Comparison of ENCODE assay signal across 14 cellular contexts in the genomic region with DNA sequence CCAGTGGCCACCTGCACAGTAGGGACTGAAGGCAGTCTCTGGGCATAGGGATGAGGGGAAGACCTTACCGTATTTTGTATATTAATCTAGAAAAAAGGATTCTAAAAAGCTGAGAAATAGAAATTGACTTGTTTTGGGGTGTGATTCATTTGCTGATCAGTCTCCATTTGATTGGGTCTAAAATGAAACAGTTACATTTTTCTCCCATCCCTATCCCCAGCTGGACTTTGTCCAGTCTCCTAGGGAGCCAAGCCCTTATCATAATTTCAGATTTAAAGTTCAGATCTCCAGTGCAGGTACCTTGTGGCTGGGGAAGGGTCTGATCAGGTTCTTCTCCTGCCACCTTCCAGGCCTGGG.
DNase-seq lines count a peak whose midpoint lies in the region; ATAC-seq and TF ChIP-seq lines count a peak whose summit lies in the region.
"Had no signal": no experiment of that assay in that cellular context is flagged by ENCODE, and none has a peak within 500 bp of the region (broad histone marks: within the 10 kb centered on the region; RNA-seq: fewer than 3 reads in every experiment).

No MANE protein-coding gene starts in this region.

- DNase-seq in Peyer's patch (peak in 1 of 3 donors; percentile 10), esophagus muscularis mucosa (ENCODE audit: extremely low spot score) (no peak), substantia nigra (lab: John Stamatoyannopoulos, UW) (no peak), thyroid gland (no peak), ovary (no peak), NCI-H524 (lab: John Stamatoyannopoulos, UW) (no peak)
- DNase-seq: activated CD4-positive, alpha-beta T cell treated with anti-CD3 and anti-CD28 coated beads for 36 hours; activated CD8-positive, alpha-beta memory T cell treated with anti-CD3 and anti-CD28 coated beads, Interleukin-2, amount 50 U/mL, for 4 hours; activated naive CD4-positive, alpha-beta T cell treated with Interleukin-2 at 50 U/mL for 16 hours; NCI-H146; stimulated activated CD4-positive, alpha-beta T cell treated with anti-CD3 and anti-CD28 coated beads, Interleukin-2, amount 100 ng/mL, for 24 hours; T-helper 2 cell had no signal

- TF ChIP-seq CTCF in Peyer's patch (IDR thresholded peaks at IDR 0.05) (no peak), esophagus muscularis mucosa (IDR thresholded peaks at IDR 0.05) (no peak), thyroid gland (IDR thresholded peaks at IDR 0.05) (no peak), ovary (IDR thresholded peaks at IDR 0.05) (no peak)

- ATAC-seq in GM21367 (IDR thresholded peaks at IDR 0.05; ENCODE audit: unreplicated experiment), result no peak
- ATAC-seq: activated CD4-positive, alpha-beta T cell treated with anti-CD3 and anti-CD28 coated beads for 36 hours had no signal

- no peak for TF ChIP-seq POLR2A in Peyer's patch (IDR thresholded peaks at IDR 0.05)
- no peak for TF ChIP-seq POLR2A in esophagus muscularis mucosa (IDR thresholded peaks at IDR 0.05; ENCODE audit: low read depth)
- TF ChIP-seq POLR2A in thyroid gland (IDR thresholded peaks at IDR 0.05), result no peak
- no peak for TF ChIP-seq POLR2A in ovary (IDR thresholded peaks at IDR 0.05)

- WGBS in esophagus muscularis mucosa, result 48% methylated on average over 1 of the region's 1 CpG
- WGBS in thyroid gland, 2 donors, result 79 to 82% methylated on average over 1 of the region's 1 CpG
- WGBS in ovary, 3 donors, result 57 to 68% (median 59%) methylated on average over 1 of the region's 1 CpG

- no peak overlapping the region for H3K9ac ChIP-seq in muscle layer of colon (ENCODE audit: low read length)

- no peak overlapping the region for H3K4me3 ChIP-seq in Peyer's patch
- H3K4me3 ChIP-seq in esophagus muscularis mucosa, result no peak overlapping the region
- H3K4me3 ChIP-seq in muscle layer of colon (ENCODE audit: low read depth in 1 of 2, low read length in 2 of 2), result no peak overlapping the region
- no peak overlapping the region for H3K4me3 ChIP-seq in thyroid gland (replicated peaks in 1 of 3)
- no peak overlapping the region for H3K4me3 ChIP-seq in ovary

- intact Hi-C loops in esophagus muscularis mucosa (cut with DNase I) (no loop called here), thyroid gland (cut with DNase I) (no loop called here), ovary (cut with DNase I) (no loop called here)

- TF ChIP-seq EP300 in esophagus muscularis mucosa (IDR thresholded peaks at IDR 0.05), result no peak
- TF ChIP-seq EP300 in ovary (IDR thresholded peaks at IDR 0.05), result no peak

- no peaks in the 10 kb centered on the region for H3K9me3 ChIP-seq in Peyer's patch
- H3K9me3 ChIP-seq in esophagus muscularis mucosa, result no peaks in the 10 kb centered on the region
- H3K9me3 ChIP-seq in muscle layer of colon (ENCODE audit: low read length), result no peaks in the 10 kb centered on the region
- H3K9me3 ChIP-seq in thyroid gland, result no peaks in the 10 kb centered on the region
- no peaks in the 10 kb centered on the region for H3K9me3 ChIP-seq in ovary

- H3K27ac ChIP-seq in Peyer's patch (peak overlapping the region in 3 of 4 donors; percentile 17 to 72 (median 59)), esophagus muscularis mucosa (replicated peaks in 1 of 4) (peak overlapping the region; percentile 86 to 95 (median 86)), muscle layer of colon (ENCODE audit: low read depth, low read length) (peak overlapping the region; percentile 87), substantia nigra (ENCODE audit: low read depth, low read length, poor library complexity, severe bottlenecking) (peak overlapping the region; percentile 100), thyroid gland (peak overlapping the region in 1 of 3 donors; percentile 48), ovary (peak overlapping the region in 1 of 2 donors; percentile 2)

- no peaks in the 10 kb centered on the region for H3K27me3 ChIP-seq in Peyer's patch
- no peaks in the 10 kb centered on the region for H3K27me3 ChIP-seq in esophagus muscularis mucosa
- H3K27me3 ChIP-seq in muscle layer of colon (ENCODE audit: control insufficient read depth in 1 of 2, insufficient read depth in 2 of 2, low read length in 2 of 2), result no peaks in the 10 kb centered on the region
- H3K27me3 ChIP-seq in thyroid gland, result no peaks in the 10 kb centered on the region
- H3K27me3 ChIP-seq in ovary, result no peaks in the 10 kb centered on the region

- H3K4me1 ChIP-seq in Peyer's patch (peaks cover 0 to 65% (median 2%) of the 10 kb centered on the region in 4 donors), esophagus muscularis mucosa (peaks cover 88 to 100% (median 99%) of the 10 kb centered on the region in 4 donors), muscle layer of colon (ENCODE audit: insufficient read depth, low read length) (peaks cover 90% of the 10 kb centered on the region), thyroid gland (peaks cover 44 to 75% of the 10 kb centered on the region in 2 donors), ovary (ENCODE audit: insufficient read depth) (peaks cover 17% of the 10 kb centered on the region)

- H3K36me3 ChIP-seq in Peyer's patch, result peaks cover 0 to 14% (median 0%) of the 10 kb centered on the region in 3 donors
- H3K36me3 ChIP-seq in esophagus muscularis mucosa, result peaks cover 8 to 36% (median 30%) of the 10 kb centered on the region in 4 donors
- H3K36me3 ChIP-seq in muscle layer of colon (ENCODE audit: insufficient read depth, low read length), result peaks cover 32% of the 10 kb centered on the region
- H3K36me3 ChIP-seq in thyroid gland, result peaks cover 9 to 13% of the 10 kb centered on the region in 2 donors
- no peaks in the 10 kb centered on the region for H3K36me3 ChIP-seq in ovary
